Comparison of ENCODE assay signal across 8 cellular contexts in genomic region chr19:16185123-16185924, GRCh38. TPM values are rescaled to one million over a fixed set of nuclear protein-coding genes. Genes with fewer than 3 reads are reported as not detected.
DNase-seq lines count a peak whose midpoint lies in the region; ATAC-seq and TF ChIP-seq lines count a peak whose summit lies in the region.

Gene FAM32A, plus strand, starts transcription at chr19:16185410. Its CDS starts 33 bp downstream, at chr19:16185443.

- TF ChIP-seq CTCF in AG04449 (IDR thresholded peaks at IDR 0.05; ENCODE audit: insufficient read depth, low read length, missing control alignments) = peak; percentile 5
- TF ChIP-seq CTCF in WERI-Rb-1 (IDR thresholded peaks at IDR 0.05; ENCODE audit: low read depth, low read length) = peak; percentile 64
- peak in 1 of 2 donors; percentile 18 for TF ChIP-seq CTCF in mammary epithelial cell (conservative IDR thresholded peaks at IDR 0.05 in 1 of 2, IDR thresholded peaks at IDR 0.05 in 1 of 2; ENCODE audit: extremely low read depth in 1 of 2, insufficient read depth in 1 of 2, low read depth in 1 of 2, low read length in 2 of 2)

- DNase-seq in AG04449 (ENCODE audit: low read depth, low spot score) = peak; percentile 95
- DNase-seq in NCI-H2227 (lab: John Stamatoyannopoulos, UW; ENCODE audit: unreplicated experiment) = peak; percentile 98
- DNase-seq in WERI-Rb-1 = peak; percentile 98
- DNase-seq in mammary epithelial cell = peak; percentile 99

- H3K9me3 ChIP-seq in WERI-Rb-1 (ENCODE audit: severe bottlenecking) = no peaks in the 10 kb centered on the region
- H3K9me3 ChIP-seq in mammary epithelial cell (replicated peaks; ENCODE audit: insufficient read depth, low read length) = no peaks in the 10 kb centered on the region
- no peaks in the 10 kb centered on the region for H3K9me3 ChIP-seq in iPS-20b (ENCODE audit: insufficient read depth, low read depth, low read length)

- no peaks in the 10 kb centered on the region for H4K20me1 ChIP-seq in mammary epithelial cell (ENCODE audit: insufficient read depth, low read length)

- dilution Hi-C loops in mammary epithelial cell (cut with HindIII; ENCODE audit: low sequenced_read_pairs) = no loop called here

- H3K4me2 ChIP-seq in mammary epithelial cell (ENCODE audit: insufficient read depth, low read depth, low read length) = peak within 1 kb of the TSS; percentile 87

- peaks cover 7% of the 10 kb centered on the region for H3K27me3 ChIP-seq in WERI-Rb-1 (ENCODE audit: insufficient read depth, low read depth, severe bottlenecking)
- H3K27me3 ChIP-seq in mammary epithelial cell (ENCODE audit: insufficient read depth, low read length) = no peaks in the 10 kb centered on the region
- no peaks in the 10 kb centered on the region for H3K27me3 ChIP-seq in iPS-20b (ENCODE audit: insufficient read depth, low read length)

- H3K27ac ChIP-seq in WERI-Rb-1 (peak within 1 kb of the TSS; percentile 84), mammary epithelial cell (ENCODE audit: insufficient read depth, low read depth, low read length) (peak within 1 kb of the TSS; percentile 67), iPS-20b (ENCODE audit: low read length) (peak within 1 kb of the TSS; percentile 33), skin epidermis (peak within 1 kb of the TSS; percentile 63 to 95 (median 88))

- intact Hi-C loops in mammary epithelial cell (cut with micrococcal nuclease) = loop anchor here (2.0 kb wide), 1 partner anchor 601 kb away; no protein-coding TSS in a partner anchor

- H2AFZ ChIP-seq in mammary epithelial cell (ENCODE audit: low read depth, low read length) = peak within 1 kb of the TSS; percentile 95

- H3K79me2 ChIP-seq in mammary epithelial cell (ENCODE audit: insufficient read depth, low read length) = peaks cover 34% of the 10 kb centered on the region

- H3K4me1 ChIP-seq in mammary epithelial cell (ENCODE audit: insufficient read depth, low read length) (no peaks in the 10 kb centered on the region), iPS-20b (ENCODE audit: insufficient read depth, low read length) (peaks cover 4% of the 10 kb centered on the region; the same call in 1 of the 2 replicates)

- in situ Hi-C loops in mammary epithelial cell (cut with MboI; ENCODE audit: low sequenced_read_pairs in 2 of 2) = loop anchor here (10.0 to 25.0 kb wide), 4 partner anchors 141 to 561 kb away; partner anchors contain the start of genes CYP4F3 (in 1 of the 2) and OR10H1 (in 1 of the 2)

- WGBS in mammary epithelial cell (ENCODE audit: low coverage, missing lambda C conversion rate) = 3% methylated on average over 33 of the region's 51 CpGs

- peaks cover 25% of the 10 kb centered on the region for H3K36me3 ChIP-seq in WERI-Rb-1
- H3K36me3 ChIP-seq in mammary epithelial cell (ENCODE audit: insufficient read depth, low read length) = peaks cover 7% of the 10 kb centered on the region
- H3K36me3 ChIP-seq in iPS-20b (ENCODE audit: insufficient read depth, low read depth, low read length) = peaks cover 27% of the 10 kb centered on the region

- ATAC-seq in GM18873 (IDR thresholded peaks at IDR 0.05; ENCODE audit: low FRiP score, unreplicated experiment) = peak; percentile 85
- ATAC-seq in HG03139 (IDR thresholded peaks at IDR 0.05; ENCODE audit: unreplicated experiment) = peak; percentile 84

- CTCF ChIA-PET in AG04449 (lab: Yijun Ruan, JAX) (interaction anchor here (0.7 to 7.2 kb wide), 29 partner anchors 8 to 559 kb away, joined by 3 to 101 read pairs (median 4); partner anchors contain the start of genes AP1M1 and RAB8A), mammary epithelial cell (lab: Charles Lee; ENCODE audit: low non-redundant PET) (interaction anchor here (0.7 to 1.0 kb wide), 4 partner anchors 12 to 144 kb away, joined by 3 to 8 read pairs (median 4); partner anchors contain the start of gene AP1M1)

- POLR2A ChIA-PET in AG04449 (lab: Yijun Ruan, JAX) = interaction anchor here (0.6 to 1.8 kb wide), 7 partner anchors 9 to 145 kb away, joined by 3 to 10 read pairs (median 3); partner anchors contain the start of genes AP1M1 and TPM4

- H3K9ac ChIP-seq in mammary epithelial cell (ENCODE audit: insufficient read depth, low read length) (peak within 1 kb of the TSS; percentile 83), iPS-20b (ENCODE audit: low read depth, low read length) (peak within 1 kb of the TSS; percentile 91)

- BruUV-seq in mammary epithelial cell (replicated peaks; lab: Mats Ljungman, UMichigan) = no TSS peak

- H3K4me3 ChIP-seq in AG04449 (ENCODE audit: low read depth, low read length) (peak within 1 kb of the TSS; percentile 95), WERI-Rb-1 (ENCODE audit: low read depth, low read length) (peak within 1 kb of the TSS; percentile 98), mammary epithelial cell (replicated peaks in 1 of 3; ENCODE audit: insufficient read depth in 1 of 3, low read depth in 2 of 3, low read length in 3 of 3) (peak within 1 kb of the TSS; percentile 64 to 91 (median 91)), iPS-20b (ENCODE audit: low read length) (peak within 1 kb of the TSS; percentile 91), skin epidermis (peak within 1 kb of the TSS; percentile 74 to 98 (median 94))

RNA-seq across cellular contexts. Expression of gene FAM32A, which starts in this region (rescaled TPM):
- 10 to 100 TPM; 57.3 to 59.5 TPM for total RNA-seq in mammary epithelial cell
- polyA plus RNA-seq in mammary epithelial cell = 90.5 TPM
- 28.6 TPM for polyA minus RNA-seq in mammary epithelial cell

Comparison
In these comparisons a context has a peak if more than half of its experiments do, and no peak if none do; other contexts are left out.
1. Peak in every context shown above with its lines: DNase-seq, ATAC-seq, H3K4me3 ChIP-seq and H3K27ac ChIP-seq.
2. H3K27ac ChIP-seq: peak in every context shown above with its lines; median percentile 88 in skin epidermis; 84 in WERI-Rb-1; 67 in mammary epithelial cell; 33 in iPS-20b.